ENCODE assay signal across 20 cellular contexts in the genomic region with DNA sequence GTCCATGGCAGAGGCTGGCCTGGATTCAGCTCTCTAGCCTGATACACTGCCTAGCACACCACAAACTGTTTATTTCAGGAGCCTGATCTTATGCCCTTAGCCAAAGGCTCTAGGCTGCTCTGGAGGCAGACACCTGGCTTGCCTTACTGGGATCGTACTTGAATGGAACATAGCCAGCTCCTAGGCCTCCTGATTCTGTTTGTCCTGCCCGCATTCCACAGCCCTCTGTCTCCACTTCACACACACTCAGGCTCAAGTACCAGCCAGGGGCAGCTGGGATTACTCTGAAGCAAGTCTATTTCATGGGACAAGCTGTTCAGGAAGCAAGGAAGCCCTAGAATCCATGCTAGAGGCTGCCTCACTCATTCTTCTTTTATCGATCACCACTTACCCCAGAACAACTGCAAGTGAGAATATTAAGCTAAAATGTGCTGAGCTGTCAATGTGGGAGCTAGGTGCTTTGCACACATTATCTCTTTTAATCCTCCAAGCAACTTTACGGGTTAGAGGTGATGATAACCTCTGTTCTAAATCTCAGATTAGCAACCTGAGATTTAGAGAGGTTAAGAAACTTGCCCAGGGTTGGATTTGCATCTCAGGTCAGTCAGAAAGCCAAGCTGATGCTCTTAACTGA. TPM values are rescaled to one million over a fixed set of nuclear protein-coding genes. Genes with fewer than 3 reads are reported as not detected.
A peak's percentile ranks its signal among the peaks of the same experiment; 100 is the strongest.
DNase-seq lines count a peak whose midpoint lies in the region; ATAC-seq and TF ChIP-seq lines count a peak whose summit lies in the region.
"Had no signal": no experiment of that assay in that cellular context is flagged by ENCODE, and none has a peak within 500 bp of the region (broad histone marks: within the 10 kb centered on the region; RNA-seq: fewer than 3 reads in every experiment).

No MANE protein-coding gene starts in this region.

- no peak overlapping the region for H3K4me3 Mint-ChIP-seq in CD4-positive, alpha-beta T cell
- H3K4me3 Mint-ChIP-seq: activated CD4-positive, alpha-beta T cell treated with anti-CD3 and anti-CD28 coated beads for 36 hours had no signal

- ATAC-seq in lower lobe of right lung, result peak; percentile 95 to 97
- ATAC-seq in CD4-positive, alpha-beta T cell (ENCODE audit: poor library complexity), result no peak
- ATAC-seq: activated CD4-positive, alpha-beta T cell treated with anti-CD3 and anti-CD28 coated beads for 36 hours; left colon had no signal

- TF ChIP-seq CTCF in WERI-Rb-1 (IDR thresholded peaks at IDR 0.05; ENCODE audit: low read depth, low read length), result no peak
- no peak for TF ChIP-seq CTCF in lower lobe of right lung (IDR thresholded peaks at IDR 0.05)
- TF ChIP-seq CTCF in CD4-positive, alpha-beta T cell (IDR thresholded peaks at IDR 0.05), result no peak
- TF ChIP-seq CTCF in MM.1S (IDR thresholded peaks at IDR 0.05; ENCODE audit: low read length), result no peak

- H3K9me3 ChIP-seq in WERI-Rb-1 (ENCODE audit: severe bottlenecking) (peaks cover 19% of the 10 kb centered on the region), lower lobe of right lung (peaks cover 16% of the 10 kb centered on the region), MM.1S (replicated peaks; ENCODE audit: insufficient read depth, low read length) (no peaks in the 10 kb centered on the region)
- H3K9me3 ChIP-seq in CD4-positive, alpha-beta T cell (ENCODE audit: control insufficient read depth, low read length), result peaks cover 40% of the 10 kb centered on the region

- H3K4me1 ChIP-seq in lower lobe of right lung, result peaks cover 8% of the 10 kb centered on the region
- H3K4me1 ChIP-seq in MM.1S (ENCODE audit: low read length), result no peaks in the 10 kb centered on the region

- H3K36me3 ChIP-seq in WERI-Rb-1, result no peaks in the 10 kb centered on the region
- no peaks in the 10 kb centered on the region for H3K36me3 ChIP-seq in lower lobe of right lung
- no peaks in the 10 kb centered on the region for H3K36me3 ChIP-seq in MM.1S (replicated peaks; ENCODE audit: insufficient read depth, low read length)

- H3K4me1 Mint-ChIP-seq in CD4-positive, alpha-beta T cell (ENCODE audit: low read depth), result no peaks in the 10 kb centered on the region
- H3K4me1 Mint-ChIP-seq: activated CD4-positive, alpha-beta T cell treated with anti-CD3 and anti-CD28 coated beads for 36 hours had no signal

- H3K9me3 Mint-ChIP-seq in CD4-positive, alpha-beta T cell, result peaks cover 10% of the 10 kb centered on the region

- H3F3A ChIP-seq in MM.1S (ENCODE audit: insufficient read depth, low read length), result no peaks in the 10 kb centered on the region

- peak; percentile 99 for DNase-seq in DMS53 (lab: John Stamatoyannopoulos, UW)
- DNase-seq in NCI-H2029 (lab: John Stamatoyannopoulos, UW), result peak; percentile 98
- DNase-seq in WERI-Rb-1, result peak; percentile 72
- DNase-seq in lower lobe of right lung, result peak; percentile 79
- DNase-seq in medulla oblongata (ENCODE audit: extremely low spot score), result no peak
- DNase-seq in CD4-positive, alpha-beta T cell, result no peak
- no peak for DNase-seq in MM.1S
- DNase-seq in AG20443 (ENCODE audit: low spot score), result no peak
- DNase-seq: activated CD4-positive, alpha-beta T cell treated with anti-CD3 and anti-CD28 coated beads for 36 hours; activated CD8-positive, alpha-beta memory T cell treated with anti-CD3 and anti-CD28 coated beads, Interleukin-2, amount 50 U/mL, for 4 hours; activated gamma-delta T cell treated with Interleukin-2 at 50 U/mL for 16 hours; GM23248; hypothalamus; KBM-7; left colon; NCI-H2227 treated with DMSO at 0.1 percent for 48 hours; stimulated activated CD4-positive, alpha-beta T cell treated with anti-CD3 and anti-CD28 coated beads, Interleukin-2, amount 100 ng/mL, for 48 hours; substantia nigra; T1000 had no signal

- CTCF ChIA-PET in CD4-positive, alpha-beta T cell (lab: Charles Lee), result no interaction called here

- no peak overlapping the region for H3K9ac ChIP-seq in MM.1S (ENCODE audit: low read length)
- H3K9ac ChIP-seq: GM23248 had no signal

- H3K27me3 ChIP-seq in WERI-Rb-1 (ENCODE audit: insufficient read depth, low read depth, severe bottlenecking) (peaks cover 5% of the 10 kb centered on the region), lower lobe of right lung (ENCODE audit: low read depth) (no peaks in the 10 kb centered on the region), MM.1S (replicated peaks; ENCODE audit: insufficient read depth, low read length) (no peaks in the 10 kb centered on the region)
- peaks cover 38% of the 10 kb centered on the region for H3K27me3 ChIP-seq in CD4-positive, alpha-beta T cell (ENCODE audit: control insufficient read depth, insufficient read depth, low read length)

- H2AFZ ChIP-seq in MM.1S (ENCODE audit: low read length), result no peak overlapping the region
- H2AFZ ChIP-seq: GM23248 had no signal

- peaks cover 60% of the 10 kb centered on the region for H3K27me3 Mint-ChIP-seq in CD4-positive, alpha-beta T cell

- H3K4me3 ChIP-seq in WERI-Rb-1 (ENCODE audit: low read depth, low read length) (no peak overlapping the region), lower lobe of right lung (no peak overlapping the region), MM.1S (ENCODE audit: low read length) (no peak overlapping the region)
- H3K4me3 ChIP-seq: GM23248 had no signal

- H4K20me1 ChIP-seq in MM.1S (ENCODE audit: insufficient read depth, low read length), result no peaks in the 10 kb centered on the region

- no peak overlapping the region for H3K27ac Mint-ChIP-seq in CD4-positive, alpha-beta T cell
- H3K27ac Mint-ChIP-seq: activated CD4-positive, alpha-beta T cell treated with anti-CD3 and anti-CD28 coated beads for 36 hours had no signal

- peaks cover 6% of the 10 kb centered on the region for H3K36me3 Mint-ChIP-seq in CD4-positive, alpha-beta T cell (ENCODE audit: low read depth)

- no peak overlapping the region for H3K27ac ChIP-seq in WERI-Rb-1
- H3K27ac ChIP-seq in lower lobe of right lung, result peak overlapping the region; percentile 78
- H3K27ac ChIP-seq in CD4-positive, alpha-beta T cell (ENCODE audit: low read depth, low read length), result no peak overlapping the region
- no peak overlapping the region for H3K27ac ChIP-seq in MM.1S (ENCODE audit: low read length)
- H3K27ac ChIP-seq: GM23248 had no signal

- POLR2A ChIA-PET in CD4-positive, alpha-beta T cell (lab: Charles Lee), result no interaction called here

- intact Hi-C loops in lower lobe of right lung (cut with DNase I), result no loop called here
- intact Hi-C loops in CD4-positive, alpha-beta T cell (cut with DNase I, micrococcal nuclease), result no loop called here

- no peak overlapping the region for H3K4me2 ChIP-seq in MM.1S (ENCODE audit: low read depth, low read length)

- no peaks in the 10 kb centered on the region for H3K79me2 ChIP-seq in MM.1S (ENCODE audit: low read length)

- no peaks in the 10 kb centered on the region for H3K9me2 ChIP-seq in MM.1S (replicated peaks; ENCODE audit: insufficient read depth, low read length)

RNA-seq across cellular contexts. Expression of gene CYP4B1, which starts 31.1 kb away (rescaled TPM):
- total RNA-seq in lower lobe of right lung, result 210 TPM
- total RNA-seq in CD4-positive, alpha-beta T cell, result not detected
- total RNA-seq: activated CD4-positive, alpha-beta T cell treated with anti-CD3 and anti-CD28 coated beads for 36 hours; GM23248; OCI-LY7 had no signal

RNA-seq across cellular contexts. Expression of gene EFCAB14, which starts 48.9 kb away (rescaled TPM):
- total RNA-seq in lower lobe of right lung, result 116 TPM
- 10 to 100 TPM; 36.8 to 38.3 TPM for total RNA-seq in CD4-positive, alpha-beta T cell

Comparison
In these comparisons a context has a peak if more than half of its experiments do, and no peak if none do; other contexts are left out.
1. DNase-seq: peak in DMS53 (single experiment), NCI-H2029 (single experiment), WERI-Rb-1 (single experiment) and lower lobe of right lung (single experiment); none in medulla oblongata (single experiment), CD4-positive, alpha-beta T cell (0 of 10), MM.1S (single experiment) and AG20443 (single experiment).
2. RNA of gene CYP4B1, which starts 31.1 kb away (total RNA-seq): 210 TPM in lower lobe of right lung (single experiment); not detected in CD4-positive, alpha-beta T cell; every median in the first group is over 100 times any median in the second.